11 cellular contexts compared by ENCODE assay signal in the genomic region with DNA sequence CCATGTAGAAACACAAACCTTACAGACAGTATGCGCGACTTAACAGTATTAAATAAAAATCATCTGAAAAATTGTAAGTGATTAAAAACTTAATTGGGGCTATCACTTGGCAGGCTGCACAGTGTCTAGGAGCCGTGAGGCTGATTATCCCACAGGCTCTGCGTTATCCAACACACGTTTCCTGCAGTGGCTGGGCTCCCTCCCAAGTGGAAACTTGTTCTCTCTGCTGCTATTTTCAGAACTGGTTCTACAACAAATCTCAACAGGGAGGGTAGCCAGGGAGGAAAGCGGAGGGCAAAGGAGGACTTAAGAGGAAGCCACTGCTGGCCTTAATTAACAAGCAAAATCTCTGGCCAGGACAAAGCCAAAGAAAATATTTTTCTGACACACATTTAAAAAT.
DNase-seq lines count a peak whose midpoint lies in the region; ATAC-seq and TF ChIP-seq lines count a peak whose summit lies in the region.
"Had no signal": no experiment of that assay in that cellular context is flagged by ENCODE, and none has a peak within 500 bp of the region (broad histone marks: within the 10 kb centered on the region; RNA-seq: fewer than 3 reads in every experiment).

No MANE protein-coding gene starts in this region.

- peaks cover 43% of the 10 kb centered on the region for H3K4me1 ChIP-seq in lower lobe of right lung
- H3K4me1 ChIP-seq: A549 had no signal

- H3K36me3 ChIP-seq in lower lobe of right lung: no peaks in the 10 kb centered on the region
- H3K36me3 ChIP-seq: esophagus muscularis mucosa had no signal

- H3K27ac ChIP-seq in epithelial cell of prostate (peak overlapping the region; percentile 0), lower lobe of right lung (no peak overlapping the region)
- H3K27ac ChIP-seq: A549 had no signal

- peaks cover 44% of the 10 kb centered on the region for H3K4me1 Mint-ChIP-seq in type B pancreatic cell (ENCODE audit: unreplicated experiment)

- ATAC-seq in lower lobe of right lung: peak; percentile 88 to 93
- ATAC-seq: A549 had no signal

- peak overlapping the region; percentile 73 for H3K27ac Mint-ChIP-seq in type B pancreatic cell

- no peak overlapping the region for H3K4me3 ChIP-seq in lower lobe of right lung
- H3K4me3 ChIP-seq: A549 had no signal

- TF ChIP-seq CTCF in lower lobe of right lung (IDR thresholded peaks at IDR 0.05) (no peak), type B pancreatic cell (conservative IDR thresholded peaks at IDR 0.05) (no peak)

- no peaks in the 10 kb centered on the region for H3K27me3 ChIP-seq in lower lobe of right lung (ENCODE audit: low read depth)
- H3K27me3 ChIP-seq: esophagus muscularis mucosa had no signal

- H3K4me3 Mint-ChIP-seq in type B pancreatic cell: peak overlapping the region; percentile 61

- H3K9me3 ChIP-seq in lower lobe of right lung: no peaks in the 10 kb centered on the region
- H3K9me3 ChIP-seq: A549, esophagus muscularis mucosa had no signal

- DNase-seq in NCI-H2081 (lab: John Stamatoyannopoulos, UW): peak; percentile 30 to 72
- no peak for DNase-seq in NCI-H2081 treated with DMSO at 0.1 percent for 48 hours (lab: John Stamatoyannopoulos, UW)
- no peak for DNase-seq in epithelial cell of prostate (ENCODE audit: low read depth, low spot score)
- peak; percentile 63 for DNase-seq in lower lobe of right lung
- DNase-seq in type B pancreatic cell (ENCODE audit: extremely low spot score, unreplicated experiment): no peak
- DNase-seq in NCI-H1930 (lab: John Stamatoyannopoulos, UW): no peak
- DNase-seq in NCI-H524 treated with DMSO at 0.1 percent for 48 hours (lab: John Stamatoyannopoulos, UW): no peak
- no peak for DNase-seq in SHP77 (lab: John Stamatoyannopoulos, UW)
- DNase-seq: stimulated activated CD4-positive, alpha-beta T cell treated with anti-CD3 and anti-CD28 coated beads, Interleukin-2, amount 100 ng/mL, for 48 hours had no signal

- no peaks in the 10 kb centered on the region for H3K27me3 Mint-ChIP-seq in type B pancreatic cell

- H3K9me3 Mint-ChIP-seq in type B pancreatic cell: no peaks in the 10 kb centered on the region

- H3K36me3 Mint-ChIP-seq in type B pancreatic cell: no peaks in the 10 kb centered on the region

- intact Hi-C loops in lower lobe of right lung (cut with DNase I): no loop called here

Comparison
In these comparisons a context has a peak if more than half of its experiments do, and no peak if none do; other contexts are left out.
1. DNase-seq: peak in NCI-H2081 (2 of 2) and lower lobe of right lung (single experiment); none in NCI-H2081 treated with DMSO at 0.1 percent for 48 hours (single experiment), epithelial cell of prostate (single experiment), type B pancreatic cell (single experiment), NCI-H1930 (0 of 2), NCI-H524 treated with DMSO at 0.1 percent for 48 hours (single experiment) and SHP77 (0 of 2).